ENCODE assay signal across 8 cellular contexts in the genomic region with DNA sequence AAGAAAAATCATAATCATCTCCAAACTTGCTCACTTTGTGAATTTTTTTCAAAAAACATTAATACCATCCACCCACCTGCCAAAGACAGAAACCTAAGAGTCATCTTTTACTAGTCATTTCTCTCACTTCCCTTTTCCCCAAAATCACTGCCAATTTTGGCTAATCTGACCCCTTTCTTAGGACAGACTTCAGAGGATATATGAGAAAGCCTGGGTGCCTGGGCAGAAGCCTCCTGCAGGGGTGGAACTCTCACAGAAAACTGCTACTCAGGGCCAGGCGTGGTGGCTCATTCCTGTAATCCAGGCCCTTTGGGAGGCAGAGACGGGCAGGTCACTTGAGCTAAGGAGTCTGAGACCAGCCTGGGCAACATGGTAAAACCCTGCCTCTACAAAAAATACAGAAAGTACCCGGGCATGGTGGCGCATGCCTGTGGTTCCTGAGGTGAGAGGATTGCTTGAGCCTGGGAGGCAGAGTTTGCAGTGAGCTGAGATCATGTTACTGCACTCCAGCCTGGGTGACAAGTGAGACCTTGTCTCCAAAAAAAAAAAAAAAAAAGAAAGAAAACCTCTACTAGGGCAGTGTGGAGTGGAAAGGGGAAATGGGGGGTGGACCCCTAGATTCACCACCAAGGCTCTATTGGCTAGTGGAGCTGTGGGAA. TPM values are rescaled to one million over a fixed set of nuclear protein-coding genes. Genes with fewer than 3 reads are reported as not detected.
DNase-seq lines count a peak whose midpoint lies in the region; ATAC-seq and TF ChIP-seq lines count a peak whose summit lies in the region.

No MANE protein-coding gene starts in this region.

- no peak for TF ChIP-seq CTCF in chondrocyte (IDR thresholded peaks at IDR 0.05)
- peak in 1 of 11 experiments; percentile 16 for TF ChIP-seq CTCF in spleen (IDR thresholded peaks at IDR 0.05 in 8 of 11, conservative IDR thresholded peaks at IDR 0.05 in 3 of 11)

- H3K9me3 ChIP-seq in spleen, result no peaks in the 10 kb centered on the region

- peak overlapping the region; percentile 40 for H3K4me3 Mint-ChIP-seq in chondrocyte (ENCODE audit: unreplicated experiment)

- intact Hi-C loops in spleen (cut with DNase I; ENCODE audit: low total_unique reads), result loop anchor here (5.0 kb wide), 1 partner anchor 98 kb away; no protein-coding TSS in a partner anchor

- H3K4me1 Mint-ChIP-seq in chondrocyte (ENCODE audit: low read depth), result peaks cover 50% of the 10 kb centered on the region

- no peak for TF ChIP-seq POLR2A in spleen (IDR thresholded peaks at IDR 0.05)

- H3K4me3 ChIP-seq in spleen, result peak overlapping the region in 1 of 8 donors; percentile 20

- peak; percentile 43 for ATAC-seq in GM18499 (IDR thresholded peaks at IDR 0.05; ENCODE audit: insufficient read depth, unreplicated experiment)
- peak; percentile 37 for ATAC-seq in HG02852 (IDR thresholded peaks at IDR 0.05; ENCODE audit: unreplicated experiment)

- DNase-seq in ACHN (peak; percentile 31), NOMO-1 (lab: John Stamatoyannopoulos, UW; ENCODE audit: unreplicated experiment in 2 of 2) (peak; percentile 63 to 74), chondrocyte (ENCODE audit: low spot score) (no peak), spleen (no peak), cerebellar cortex (ENCODE audit: low spot score) (no peak)
- no peak for DNase-seq in NK-92 treated with Interleukin-12 subunit alpha and Interleukin-12 subunit beta, amount 100 ng/mL, for 24 hours (lab: John Stamatoyannopoulos, UW)

- H3K4me1 ChIP-seq in spleen, result peaks cover 30 to 65% (median 50%) of the 10 kb centered on the region in 6 donors

- H3K27ac ChIP-seq in spleen, result peak overlapping the region in 6 of 8 donors; percentile 0 to 97 (median 46)

- peaks cover 4% of the 10 kb centered on the region for H3K36me3 Mint-ChIP-seq in chondrocyte (ENCODE audit: low read depth)

- no peaks in the 10 kb centered on the region for H3K27me3 Mint-ChIP-seq in chondrocyte (ENCODE audit: low read depth)

- in situ Hi-C loops in ACHN (cut with HindIII; ENCODE audit: low pct_ligation_motif_present, low pct_unique_long_range_greater_than_20kb, low sequenced_read_pairs), result no loop called here

- peak overlapping the region; percentile 85 for H3K27ac Mint-ChIP-seq in chondrocyte (ENCODE audit: unreplicated experiment)

- H3K36me3 ChIP-seq in spleen, result peaks cover 1 to 50% (median 24%) of the 10 kb centered on the region in 6 donors

- WGBS in spleen, 5 donors, result 32 to 52% (median 46%) methylated on average over 4 of the region's 4 CpGs

- no peaks in the 10 kb centered on the region for H3K9me3 Mint-ChIP-seq in chondrocyte (ENCODE audit: low read depth)

- H3K27me3 ChIP-seq in spleen (replicated peaks in 1 of 7), result no peaks in the 10 kb centered on the region

RNA-seq across cellular contexts. Expression of a gene that starts 3.8 kb away (rescaled TPM):
- total RNA-seq in chondrocyte (43.2 to 53.0 TPM (median 46.7 TPM) in 3 replicates), spleen (100 to 1,000 TPM in 2 of 7 donors, 10 to 100 TPM in 5; 67.4 to 133 (median 79.3) TPM)
- 10 to 100 TPM; 27.4 to 52.4 (median 43.1) TPM for polyA plus RNA-seq in spleen

Comparison
In these comparisons a context has a peak if more than half of its experiments do, and no peak if none do; other contexts are left out.
1. DNase-seq: peak in ACHN (single experiment) and NOMO-1 (2 of 2); none in chondrocyte (single experiment), spleen (single experiment), NK-92 treated with Interleukin-12 subunit alpha and Interleukin-12 subunit beta, amount 100 ng/mL, for 24 hours (single experiment) and cerebellar cortex (single experiment).